In genomic region chr7:42930889-42931288, GRCh38 we compare ENCODE assay signal across 8 cellular contexts. TPM values are rescaled to one million over a fixed set of nuclear protein-coding genes. Genes with fewer than 3 reads are reported as not detected.
A peak's percentile ranks its signal among the peaks of the same experiment; 100 is the strongest.
DNase-seq lines count a peak whose midpoint lies in the region; ATAC-seq, FAIRE-seq and TF ChIP-seq lines count a peak whose summit lies in the region.

No MANE protein-coding gene starts in this region.

- H2AFZ ChIP-seq in HepG2 (ENCODE audit: low read length), result no peak overlapping the region

- H3K4me1 ChIP-seq in ascending aorta (peaks cover 4 to 25% of the 10 kb centered on the region in 2 donors), HepG2 (ENCODE audit: insufficient read depth, low read length) (peaks cover 55% of the 10 kb centered on the region), thyroid gland (peaks cover 27 to 28% of the 10 kb centered on the region in 2 donors)

- no peaks in the 10 kb centered on the region for H3K9me3 ChIP-seq in ascending aorta
- H3K9me3 ChIP-seq in HepG2 (ENCODE audit: low read length), result no peaks in the 10 kb centered on the region
- no peaks in the 10 kb centered on the region for H3K9me3 ChIP-seq in thyroid gland

- TF ChIP-seq CTCF in ascending aorta (IDR thresholded peaks at IDR 0.05) (no peak), HepG2 (CRISPR knock-in tag; IDR thresholded peaks at IDR 0.05) (no peak), thyroid gland (IDR thresholded peaks at IDR 0.05) (no peak)

- TF ChIP-seq POLR2A in HepG2 (IDR thresholded peaks at IDR 0.05; ENCODE audit: insufficient read depth in 1 of 2, low read depth in 2 of 2, low read length in 2 of 2) (no peak), thyroid gland (IDR thresholded peaks at IDR 0.05) (no peak)

- no peaks in the 10 kb centered on the region for H3K27me3 ChIP-seq in ascending aorta
- H3K27me3 ChIP-seq in HepG2 (ENCODE audit: control insufficient read depth in 1 of 2, insufficient read depth in 2 of 2, low read length in 2 of 2), result no peaks in the 10 kb centered on the region; a peak in 1 of 5 replicates
- no peaks in the 10 kb centered on the region for H3K27me3 ChIP-seq in thyroid gland

- H3K4me1 Mint-ChIP-seq in activated CD4-positive, alpha-beta T cell treated with anti-CD3 and anti-CD28 coated beads, Interleukin-2, amount 10 ng/mL, durations not matched to agents 24 days and 14 days, result peaks cover 48% of the 10 kb centered on the region

- WGBS in HepG2 (ENCODE audit: low lambda C conversion rate), result 2% methylated on average over 5 of the region's 5 CpGs
- WGBS in thyroid gland, 2 donors, result 11 to 16% methylated on average over 5 of the region's 5 CpGs

- TF ChIP-seq EP300 in HepG2 (IDR thresholded peaks at IDR 0.05; ENCODE audit: low read depth in 2 of 2, low read length in 2 of 2) (no peak), HepG2 (CRISPR knock-in tag; IDR thresholded peaks at IDR 0.05; ENCODE audit: borderline replicate concordance) (no peak)

- no TSS peak for BruUV-seq in HepG2 (replicated peaks; lab: Mats Ljungman, UMichigan)

- ATAC-seq in HepG2, result no peak

- CTCF ChIA-PET in HepG2 (lab: Yijun Ruan, JAX; ENCODE audit: low intra/inter-chr PET ratio, low total read pairs), result no interaction called here

- H3K4me3 Mint-ChIP-seq in activated CD4-positive, alpha-beta T cell treated with anti-CD3 and anti-CD28 coated beads, Interleukin-2, amount 10 ng/mL, durations not matched to agents 24 days and 14 days, result peak overlapping the region; percentile 97

- POLR2A ChIA-PET in HepG2 (lab: Yijun Ruan, JAX), result interaction anchor here (2.0 to 4.4 kb wide), 2 partner anchors 19 to 42 kb away, joined by 4 to 22 read pairs; partner anchors contain the start of gene C7orf25

- H3K27me3 Mint-ChIP-seq in activated CD4-positive, alpha-beta T cell treated with anti-CD3 and anti-CD28 coated beads, Interleukin-2, amount 10 ng/mL, durations not matched to agents 24 days and 14 days, result no peaks in the 10 kb centered on the region

- H3K9me3 Mint-ChIP-seq in activated CD4-positive, alpha-beta T cell treated with anti-CD3 and anti-CD28 coated beads, Interleukin-2, amount 10 ng/mL, durations not matched to agents 24 days and 14 days, result no peaks in the 10 kb centered on the region

- peaks cover 70% of the 10 kb centered on the region for H3K79me2 ChIP-seq in HepG2 (ENCODE audit: insufficient read depth, low read length)

- H3K4me2 ChIP-seq in HepG2 (ENCODE audit: low read depth, low read length), result peak overlapping the region; percentile 80

- H3K36me3 ChIP-seq in ascending aorta, result peaks cover 18% of the 10 kb centered on the region in 2 donors
- peaks cover under 1 to 19% of the 10 kb centered on the region in 2 experiments; a peak in 4 of 5 replicates for H3K36me3 ChIP-seq in HepG2 (replicated peaks in 1 of 2; ENCODE audit: control insufficient read depth in 1 of 2, insufficient read depth in 2 of 2, low read length in 2 of 2)
- peaks cover 20 to 26% of the 10 kb centered on the region in 2 donors for H3K36me3 ChIP-seq in thyroid gland

- FAIRE-seq in HepG2 (lab: Jason Lieb, UNC), result no peak

- H3K27ac ChIP-seq in ascending aorta (no peak overlapping the region), HepG2 (ENCODE audit: extremely low read length, insufficient read depth, low read length) (peak overlapping the region; percentile 76), thyroid gland (no peak overlapping the region)

- TF ChIP-seq RAD21 in HepG2 (CRISPR knock-in tag; IDR thresholded peaks at IDR 0.05), result no peak

- H4K20me1 ChIP-seq in HepG2 (ENCODE audit: insufficient read depth, low read length), result peaks cover 20% of the 10 kb centered on the region

- H3K9ac ChIP-seq in HepG2 (ENCODE audit: insufficient read depth, low read depth, low read length), result peak overlapping the region; percentile 91

- no peak for DNase-seq in activated CD4-positive, alpha-beta T cell treated with anti-CD3 and anti-CD28 coated beads, Interleukin-2, amount 10 ng/mL, durations not matched to agents 24 days and 14 days
- DNase-seq in activated CD4-positive, alpha-beta T cell treated with anti-CD3 and anti-CD28 coated beads, Interleukin-2, amount 50 U/mL, for 48 hours, result no peak
- DNase-seq in ascending aorta (ENCODE audit: low spot score in 2 of 2) (no peak), HepG2 (ENCODE audit: low spot score) (no peak), thyroid gland (no peak), HCEC 1CT (no peak), NCI-H446 treated with DMSO at 0.1 percent for 48 hours (lab: John Stamatoyannopoulos, UW) (no peak), cerebellar cortex (ENCODE audit: low spot score) (no peak)

- peak overlapping the region; percentile 99 for H3K27ac Mint-ChIP-seq in activated CD4-positive, alpha-beta T cell treated with anti-CD3 and anti-CD28 coated beads, Interleukin-2, amount 10 ng/mL, durations not matched to agents 24 days and 14 days

- in situ Hi-C loops in HepG2 (cut with HindIII; ENCODE audit: extremely low pct_ligation_motif_present, low pct_unique_long_range_greater_than_20kb), result no loop called here

- intact Hi-C loops in activated CD4-positive, alpha-beta T cell treated with anti-CD3 and anti-CD28 coated beads, Interleukin-2, amount 10 ng/mL, durations not matched to agents 24 days and 14 days (cut with micrococcal nuclease), result loop anchor here (5.0 to 10.0 kb wide), 2 partner anchors 651 to 1046 kb away; partner anchors contain the start of gene STK17A
- intact Hi-C loops in ascending aorta (cut with DNase I), result loop anchor here (5.0 to 10.0 kb wide), 3 partner anchors 181 to 794 kb away; partner anchors contain the start of genes COA1, HECW1 and STK17A
- intact Hi-C loops in HepG2 (cut with micrococcal nuclease; ENCODE audit: unreplicated experiment), result no loop called here
- intact Hi-C loops in thyroid gland (cut with DNase I), result no loop called here

- H3K4me3 ChIP-seq in ascending aorta, result peak overlapping the region; percentile 89 to 94
- H3K4me3 ChIP-seq in HepG2 (replicated peaks in 1 of 3; ENCODE audit: insufficient read depth in 1 of 3, low read depth in 2 of 3, low read length in 3 of 3), result peak overlapping the region; percentile 79 to 97 (median 94)
- H3K4me3 ChIP-seq in thyroid gland (replicated peaks in 1 of 3), result peak overlapping the region in 2 of 3 donors; percentile 57 to 98

- peaks cover 49% of the 10 kb centered on the region for H3K36me3 Mint-ChIP-seq in activated CD4-positive, alpha-beta T cell treated with anti-CD3 and anti-CD28 coated beads, Interleukin-2, amount 10 ng/mL, durations not matched to agents 24 days and 14 days (ENCODE audit: low read depth)

RNA-seq across cellular contexts. Expression of gene PSMA2, which starts 1.1 kb away (rescaled TPM):
- 202 and 209 TPM in 2 replicates for total RNA-seq in activated CD4-positive, alpha-beta T cell treated with anti-CD3 and anti-CD28 coated beads, Interleukin-2, amount 10 ng/mL, durations not matched to agents 24 days and 14 days
- 61.4 TPM for total RNA-seq in ascending aorta
- total RNA-seq in HepG2 (2016; rRNA removed; fragmentation: Illumina TruSeq; extraction: Trizol), result 266 and 383 TPM in 2 replicates
- total RNA-seq in HepG2 (2016; cell fraction: cytosol; rRNA removed; fragmentation: Illumina TruSeq; extraction: Trizol; ENCODE audit: low read depth), result 61.3 and 61.8 TPM in 2 replicates
- 256 and 402 TPM in 2 replicates for total RNA-seq in HepG2 (2016; cell fraction: insoluble cytoplasmic fraction; rRNA removed; fragmentation: Illumina TruSeq; extraction: Trizol)
- total RNA-seq in HepG2 (2016; cell fraction: membrane; rRNA removed; fragmentation: Illumina TruSeq; extraction: Trizol), result 95.4 and 107 TPM in 2 replicates
- total RNA-seq in HepG2 (2016; cell fraction: nucleus; rRNA removed; fragmentation: Illumina TruSeq; extraction: Trizol), result 88.0 and 90.0 TPM in 2 replicates
- polyA plus RNA-seq in HepG2 (2011; rRNA removed), result 76.8 and 125 TPM in 2 replicates
- 66.2 and 82.5 TPM in 2 replicates for polyA plus RNA-seq in HepG2 (2011; cell fraction: cytosol; rRNA removed)
- 17.0 and 19.6 TPM in 2 replicates for polyA plus RNA-seq in HepG2 (2011; cell fraction: nucleus; rRNA removed)
- polyA plus RNA-seq in HepG2 (2012), result 114 and 146 TPM in 2 replicates
- polyA plus RNA-seq in HepG2 (2016; cell fraction: cytosol; fragmentation: Illumina TruSeq; extraction: Trizol; ENCODE audit: low read depth), result 58.3 and 63.3 TPM in 2 replicates
- 295 and 339 TPM in 2 replicates for polyA plus RNA-seq in HepG2 (2016; cell fraction: insoluble cytoplasmic fraction; fragmentation: Illumina TruSeq; extraction: Trizol; ENCODE audit: low read depth)
- 78.4 and 83.3 TPM in 2 replicates for polyA plus RNA-seq in HepG2 (2016; cell fraction: membrane; fragmentation: Illumina TruSeq; extraction: Trizol; ENCODE audit: low read depth)
- polyA plus RNA-seq in HepG2 (2016; cell fraction: nucleus; fragmentation: Illumina TruSeq; extraction: Trizol; ENCODE audit: insufficient read depth, low read depth), result 125 and 126 TPM in 2 replicates
- polyA minus RNA-seq in HepG2 (2011; rRNA and poly(A)+ RNA removed; ENCODE audit: low replicate concordance), result 14.4 and 18.8 TPM in 2 replicates
- 33.7 and 36.6 TPM in 2 replicates for polyA minus RNA-seq in HepG2 (2011; cell fraction: cytosol; rRNA and poly(A)+ RNA removed)
- polyA minus RNA-seq in HepG2 (2011; cell fraction: nucleus; rRNA and poly(A)+ RNA removed), result 23.6 and 27.7 TPM in 2 replicates
- 10 to 100 TPM; 42.2 to 71.2 (median 63.8) TPM for total RNA-seq in thyroid gland

RNA-seq across cellular contexts. Expression of gene MRPL32, which starts 1.3 kb away (rescaled TPM):
- 81.6 and 89.1 TPM in 2 replicates for total RNA-seq in activated CD4-positive, alpha-beta T cell treated with anti-CD3 and anti-CD28 coated beads, Interleukin-2, amount 10 ng/mL, durations not matched to agents 24 days and 14 days
- total RNA-seq in ascending aorta, result 24.3 TPM
- total RNA-seq in HepG2 (2016; rRNA removed; fragmentation: Illumina TruSeq; extraction: Trizol), result 56.0 and 81.2 TPM in 2 replicates
- total RNA-seq in HepG2 (2016; cell fraction: cytosol; rRNA removed; fragmentation: Illumina TruSeq; extraction: Trizol; ENCODE audit: low read depth), result 31.6 and 32.4 TPM in 2 replicates
- 55.0 and 77.6 TPM in 2 replicates for total RNA-seq in HepG2 (2016; cell fraction: insoluble cytoplasmic fraction; rRNA removed; fragmentation: Illumina TruSeq; extraction: Trizol)
- 27.6 and 29.5 TPM in 2 replicates for total RNA-seq in HepG2 (2016; cell fraction: membrane; rRNA removed; fragmentation: Illumina TruSeq; extraction: Trizol)
- 66.7 and 77.9 TPM in 2 replicates for total RNA-seq in HepG2 (2016; cell fraction: nucleus; rRNA removed; fragmentation: Illumina TruSeq; extraction: Trizol)
- 28.9 and 39.0 TPM in 2 replicates for polyA plus RNA-seq in HepG2 (2011; rRNA removed)
- polyA plus RNA-seq in HepG2 (2011; cell fraction: cytosol; rRNA removed), result 29.1 and 33.6 TPM in 2 replicates
- 31.9 and 36.0 TPM in 2 replicates for polyA plus RNA-seq in HepG2 (2011; cell fraction: nucleus; rRNA removed)
- 43.4 and 46.6 TPM in 2 replicates for polyA plus RNA-seq in HepG2 (2012)
- polyA plus RNA-seq in HepG2 (2016; cell fraction: cytosol; fragmentation: Illumina TruSeq; extraction: Trizol; ENCODE audit: low read depth), result 22.3 and 23.5 TPM in 2 replicates
- polyA plus RNA-seq in HepG2 (2016; cell fraction: insoluble cytoplasmic fraction; fragmentation: Illumina TruSeq; extraction: Trizol; ENCODE audit: low read depth), result 55.4 and 63.5 TPM in 2 replicates
- polyA plus RNA-seq in HepG2 (2016; cell fraction: membrane; fragmentation: Illumina TruSeq; extraction: Trizol; ENCODE audit: low read depth), result 20.8 and 23.1 TPM in 2 replicates
- polyA plus RNA-seq in HepG2 (2016; cell fraction: nucleus; fragmentation: Illumina TruSeq; extraction: Trizol; ENCODE audit: insufficient read depth, low read depth), result 123 and 127 TPM in 2 replicates
- 5.4 and 5.9 TPM in 2 replicates for polyA minus RNA-seq in HepG2 (2011; rRNA and poly(A)+ RNA removed; ENCODE audit: low replicate concordance)
- polyA minus RNA-seq in HepG2 (2011; cell fraction: cytosol; rRNA and poly(A)+ RNA removed), result 11.1 and 11.3 TPM in 2 replicates
- polyA minus RNA-seq in HepG2 (2011; cell fraction: nucleus; rRNA and poly(A)+ RNA removed), result 23.7 and 27.7 TPM in 2 replicates
- total RNA-seq in thyroid gland, result 10 to 100 TPM; 49.4 to 68.7 (median 56.9) TPM

RNA-seq across cellular contexts. Expression of gene C7orf25, which starts 19.0 kb away (rescaled TPM):
- 2.1 and 3.9 TPM in 2 replicates for total RNA-seq in activated CD4-positive, alpha-beta T cell treated with anti-CD3 and anti-CD28 coated beads, Interleukin-2, amount 10 ng/mL, durations not matched to agents 24 days and 14 days
- total RNA-seq in ascending aorta, result 0.75 TPM
- total RNA-seq in HepG2 (2016; rRNA removed; fragmentation: Illumina TruSeq; extraction: Trizol), result 1.1 and 1.3 TPM in 2 replicates
- 0.51 and 0.97 TPM in 2 replicates for total RNA-seq in HepG2 (2016; cell fraction: cytosol; rRNA removed; fragmentation: Illumina TruSeq; extraction: Trizol; ENCODE audit: low read depth)
- total RNA-seq in HepG2 (2016; cell fraction: insoluble cytoplasmic fraction; rRNA removed; fragmentation: Illumina TruSeq; extraction: Trizol), result 1.2 and 2.0 TPM in 2 replicates
- total RNA-seq in HepG2 (2016; cell fraction: membrane; rRNA removed; fragmentation: Illumina TruSeq; extraction: Trizol), result 1.1 and 1.8 TPM in 2 replicates
- 3.3 and 4.3 TPM in 2 replicates for total RNA-seq in HepG2 (2016; cell fraction: nucleus; rRNA removed; fragmentation: Illumina TruSeq; extraction: Trizol)
- polyA plus RNA-seq in HepG2 (2011; rRNA removed), result 0.37 and 0.68 TPM in 2 replicates
- polyA plus RNA-seq in HepG2 (2011; cell fraction: cytosol; rRNA removed), result 0.25 and 0.97 TPM in 2 replicates
- polyA plus RNA-seq in HepG2 (2011; cell fraction: nucleus; rRNA removed), result 0.48 and 0.66 TPM in 2 replicates
- polyA plus RNA-seq in HepG2 (2012), result 0.54 and 1.2 TPM in 2 replicates
- 0.60 and 0.75 TPM in 2 replicates for polyA plus RNA-seq in HepG2 (2016; cell fraction: cytosol; fragmentation: Illumina TruSeq; extraction: Trizol; ENCODE audit: low read depth)
- polyA plus RNA-seq in HepG2 (2016; cell fraction: insoluble cytoplasmic fraction; fragmentation: Illumina TruSeq; extraction: Trizol; ENCODE audit: low read depth), result 1.4 and 1.5 TPM in 2 replicates
- 0.36 and 0.58 TPM in 2 replicates for polyA plus RNA-seq in HepG2 (2016; cell fraction: membrane; fragmentation: Illumina TruSeq; extraction: Trizol; ENCODE audit: low read depth)
- 2.2 and 3.3 TPM in 2 replicates for polyA plus RNA-seq in HepG2 (2016; cell fraction: nucleus; fragmentation: Illumina TruSeq; extraction: Trizol; ENCODE audit: insufficient read depth, low read depth)
- polyA minus RNA-seq in HepG2 (2011; rRNA and poly(A)+ RNA removed; ENCODE audit: low replicate concordance), result 0.76 and 2.8 TPM in 2 replicates
- polyA minus RNA-seq in HepG2 (2011; cell fraction: cytosol; rRNA and poly(A)+ RNA removed), result 0.99 TPM in 1 of 2 replicates, not detected in the other
- polyA minus RNA-seq in HepG2 (2011; cell fraction: nucleus; rRNA and poly(A)+ RNA removed), result 7.0 and 9.9 TPM in 2 replicates
- 10 to 100 TPM; 12.5 to 18.9 (median 14.9) TPM for total RNA-seq in thyroid gland

Comparison
In these comparisons a context has a peak if more than half of its experiments do, and no peak if none do; other contexts are left out.
1. intact Hi-C loops: an anchor here in activated CD4-positive, alpha-beta T cell treated with anti-CD3 and anti-CD28 coated beads, Interleukin-2, amount 10 ng/mL, durations not matched to agents 24 days and 14 days (5.0 to 10.0 kb wide) and ascending aorta (5.0 to 10.0 kb wide); none called in HepG2 and thyroid gland.